Comparison of ENCODE assay signal across 24 cellular contexts in the genomic region with DNA sequence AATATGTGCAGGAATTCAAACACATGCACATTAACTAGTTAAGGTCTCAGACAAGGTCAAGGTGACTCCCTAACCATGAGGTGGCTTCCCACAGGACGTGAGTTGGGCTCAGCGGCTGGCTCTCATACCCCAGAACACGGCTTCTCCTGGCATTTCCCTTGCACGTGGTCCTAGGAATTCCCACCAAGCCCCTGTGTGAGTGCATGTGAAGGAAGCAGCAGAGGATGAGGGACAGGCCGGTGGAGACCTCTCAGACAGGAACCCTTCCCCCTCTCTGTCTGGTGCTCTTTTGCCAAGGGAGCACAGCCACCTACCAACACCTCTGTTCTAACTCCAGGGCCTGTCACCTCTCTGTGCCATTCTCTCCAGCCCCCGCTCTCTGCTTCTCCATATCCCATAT.
DNase-seq lines count a peak whose midpoint lies in the region; ATAC-seq, FAIRE-seq and TF ChIP-seq lines count a peak whose summit lies in the region.
"Had no signal": no experiment of that assay in that cellular context is flagged by ENCODE, and none has a peak within 500 bp of the region (broad histone marks: within the 10 kb centered on the region; RNA-seq: fewer than 3 reads in every experiment).

No MANE protein-coding gene starts in this region.

- no peak for FAIRE-seq in H1 (lab: Jason Lieb, UNC)
- FAIRE-seq: GM12891, HTR-8/SVneo had no signal

- H3K23me2 ChIP-seq in H1 (ENCODE audit: low read depth, low read length): no peaks in the 10 kb centered on the region

- H2BK20ac ChIP-seq in H1 (ENCODE audit: low read length): peak overlapping the region; percentile 49; the same call in 1 of the 2 replicates

- intact Hi-C loops in naive thymus-derived CD4-positive, alpha-beta T cell (cut with micrococcal nuclease): no loop called here

- no peak overlapping the region for H3K23ac ChIP-seq in H1 (ENCODE audit: insufficient read length)

- no peak for TF ChIP-seq RAD21 in H1 (IDR thresholded peaks at IDR 0.05 in 1 of 2, conservative IDR thresholded peaks at IDR 0.05 in 1 of 2; ENCODE audit: low read depth in 2 of 2, low read length in 2 of 2)

- no peaks in the 10 kb centered on the region for H3K36me3 Mint-ChIP-seq in naive thymus-derived CD4-positive, alpha-beta T cell
- H3K36me3 Mint-ChIP-seq in stimulated activated naive B cell treated with anti-CD40 and anti-IgM and Interleukin-4, amounts not matched to agents 10 μg/mL and 1 μg/mL and 100 μg/mL, for 72 hours: no peaks in the 10 kb centered on the region
- H3K36me3 Mint-ChIP-seq: CD8-positive, alpha-beta T cell had no signal

- H4K91ac ChIP-seq in H1 (replicated peaks; ENCODE audit: insufficient read length, low read length): no peak overlapping the region

- peaks cover 0 to 12% (median 0%) of the 10 kb centered on the region in 5 donors for H3K27me3 Mint-ChIP-seq in naive thymus-derived CD4-positive, alpha-beta T cell
- peaks cover 3 to 7% of the 10 kb centered on the region in 2 donors for H3K27me3 Mint-ChIP-seq in stimulated activated naive B cell treated with anti-CD40 and anti-IgM and Interleukin-4, amounts not matched to agents 10 μg/mL and 1 μg/mL and 100 μg/mL, for 72 hours

- no peak overlapping the region for H3K9ac ChIP-seq in H1 (replicated peaks in 1 of 4; ENCODE audit: extremely low read depth in 1 of 4, low read depth in 3 of 4, low read length in 3 of 4)
- H3K9ac ChIP-seq: GM23248 had no signal

- no peak overlapping the region for H3K27ac ChIP-seq in H1 (ENCODE audit: low read depth, low read length)
- H3K27ac ChIP-seq in naive thymus-derived CD4-positive, alpha-beta T cell (ENCODE audit: low read depth, low read length): no peak overlapping the region
- H3K27ac ChIP-seq: GM23248, Peyer's patch had no signal

- H2BK15ac ChIP-seq in H1 (ENCODE audit: low read length): no peak overlapping the region

- no peak overlapping the region for H4K8ac ChIP-seq in H1 (ENCODE audit: extremely low read depth, insufficient read depth, low read length)

- no peak overlapping the region; the same call in 1 of the 2 replicates for H2AK5ac ChIP-seq in H1 (ENCODE audit: low read depth, low read length)

- H3K9me3 Mint-ChIP-seq in naive thymus-derived CD4-positive, alpha-beta T cell: peaks cover 0 to 2% (median 0%) of the 10 kb centered on the region in 11 donors
- peaks cover 0 to 2% of the 10 kb centered on the region in 2 donors for H3K9me3 Mint-ChIP-seq in stimulated activated naive B cell treated with anti-CD40 and anti-IgM and Interleukin-4, amounts not matched to agents 10 μg/mL and 1 μg/mL and 100 μg/mL, for 72 hours

- no peak overlapping the region for H3K14ac ChIP-seq in H1 (ENCODE audit: insufficient read length)

- H3K79me2 ChIP-seq in H1 (ENCODE audit: control insufficient read depth in 1 of 2, insufficient read depth in 2 of 2, low read length in 2 of 2): no peaks in the 10 kb centered on the region

- H3K9me3 ChIP-seq in H1 (ENCODE audit: insufficient read depth in 2 of 2, low read depth in 1 of 2, low read length in 1 of 2): no peaks in the 10 kb centered on the region
- H3K9me3 ChIP-seq in naive thymus-derived CD4-positive, alpha-beta T cell (ENCODE audit: control insufficient read depth in 2 of 3, low read length in 3 of 3): no peaks in the 10 kb centered on the region
- H3K9me3 ChIP-seq: Peyer's patch had no signal

- TF ChIP-seq POLR2A in H1 (IDR thresholded peaks at IDR 0.05; ENCODE audit: control extremely low read depth in 1 of 2, low read depth in 2 of 2, low read length in 2 of 2): no peak

- H3K27ac Mint-ChIP-seq in naive thymus-derived CD4-positive, alpha-beta T cell: no peak overlapping the region
- peak overlapping the region; percentile 15 for H3K27ac Mint-ChIP-seq in stimulated activated naive B cell treated with anti-CD40 and anti-IgM and Interleukin-4, amounts not matched to agents 10 μg/mL and 1 μg/mL and 100 μg/mL, for 72 hours
- H3K27ac Mint-ChIP-seq: CD8-positive, alpha-beta T cell had no signal

- 82% methylated on average over 6 of the region's 6 CpGs; no CpG with 5 or more reads in 1 of the 2 experiments for WGBS in H1 (ENCODE audit: extremely low coverage in 1 of 2, insufficient coverage in 1 of 2, insufficient read length in 1 of 2, insufficient replicate concordance in 2 of 2, low coverage in 1 of 2, low lambda C conversion rate in 2 of 2, missing lambda C conversion rate in 1 of 2), 2 experiments

- H3K4me3 Mint-ChIP-seq in naive thymus-derived CD4-positive, alpha-beta T cell: no peak overlapping the region
- H3K4me3 Mint-ChIP-seq in stimulated activated naive B cell treated with anti-CD40 and anti-IgM and Interleukin-4, amounts not matched to agents 10 μg/mL and 1 μg/mL and 100 μg/mL, for 72 hours: no peak overlapping the region
- H3K4me3 Mint-ChIP-seq: CD8-positive, alpha-beta T cell had no signal

- H3K4me2 ChIP-seq in H1 (ENCODE audit: insufficient read depth in 1 of 2, low read depth in 2 of 2, low read length in 2 of 2): 0 out of 4 replicates have a peak overlapping the region, but pooled peaks of 1 of the 2 experiments have one; percentile 27

- peak overlapping the region; percentile 54; the same call in 1 of the 2 replicates for H2BK5ac ChIP-seq in H1 (ENCODE audit: low read depth, low read length)

- CTCF ChIA-PET in H1 (lab: Charles Lee; ENCODE audit: partially characterized antibody): interaction anchor here (1.2 to 4.6 kb wide), 17 partner anchors 9 to 598 kb away, joined by 3 to 21 read pairs (median 5); no protein-coding TSS in a partner anchor
- CTCF ChIA-PET in naive thymus-derived CD4-positive, alpha-beta T cell (lab: Charles Lee): no interaction called here

- no peak overlapping the region for H3K4ac ChIP-seq in H1 (replicated peaks; ENCODE audit: insufficient read length, low read depth, low read length)

- peak; percentile 31 for DNase-seq in activated effector memory CD4-positive, alpha-beta T cell treated with anti-CD3 and anti-CD28 coated beads, Interleukin-2, amount 50 U/mL, for 16 hours
- no peak for DNase-seq in activated effector memory CD4-positive, alpha-beta T cell treated with Interleukin-2 at 50 U/mL for 16 hours
- no peak for DNase-seq in H1 (ENCODE audit: low read depth in 1 of 2, low spot score in 2 of 2)
- DNase-seq in naive thymus-derived CD4-positive, alpha-beta T cell: no peak
- DNase-seq in stimulated activated naive B cell treated with anti-CD40 and anti-IgM and Interleukin-4, amounts not matched to agents 10 μg/mL and 1 μg/mL and 100 μg/mL, for 72 hours: no peak
- DNase-seq in NCI-H1092 treated with DMSO at 0.1 percent for 48 hours (lab: John Stamatoyannopoulos, UW): no peak
- no peak for DNase-seq in midbrain (lab: John Stamatoyannopoulos, UW)
- DNase-seq: AML-193; C1 segment of cervical spinal cord; CD8-positive, alpha-beta T cell; DMS153; GM23248; HCEC 1CT; KG1; NCI-H1105; NCI-H2029 treated with DMSO at 0.1 percent for 48 hours; NCI-H226; NCI-H524 treated with DMSO at 0.1 percent for 48 hours; NCI-H82 had no signal

- H3K4me3 ChIP-seq in H1 (ENCODE audit: extremely low read depth in 1 of 4, insufficient read depth in 2 of 4, low read depth in 3 of 4, low read length in 4 of 4): no peak overlapping the region
- no peak overlapping the region for H3K4me3 ChIP-seq in naive thymus-derived CD4-positive, alpha-beta T cell (ENCODE audit: low read length)
- H3K4me3 ChIP-seq: GM23248, Peyer's patch had no signal

- no peak overlapping the region for H4K5ac ChIP-seq in H1 (ENCODE audit: insufficient read length, low read depth, low read length)

- peak; percentile 11 for ATAC-seq in naive thymus-derived CD4-positive, alpha-beta T cell
- no peak for ATAC-seq in stimulated activated naive B cell treated with anti-CD40 and anti-IgM and Interleukin-4, amounts not matched to agents 10 μg/mL and 1 μg/mL and 100 μg/mL, for 72 hours (replicated peaks)
- ATAC-seq in GM18858 (IDR thresholded peaks at IDR 0.05; ENCODE audit: unreplicated experiment): no peak
- ATAC-seq: CD8-positive, alpha-beta T cell; Right ventricle myocardium inferior had no signal

- H2BK12ac ChIP-seq in H1 (ENCODE audit: low read depth, low read length): no peak overlapping the region

- no peak overlapping the region for H2AFZ ChIP-seq in H1 (ENCODE audit: low read length)
- H2AFZ ChIP-seq: GM23248 had no signal

- H4K20me1 ChIP-seq in H1 (replicated peaks in 1 of 2; ENCODE audit: control insufficient read depth in 1 of 2, insufficient read depth in 2 of 2, low read length in 2 of 2): no peaks in the 10 kb centered on the region

- H2BK120ac ChIP-seq in H1 (replicated peaks; ENCODE audit: low read depth, low read length): no peak overlapping the region

- no peak overlapping the region for H3K56ac ChIP-seq in H1 (replicated peaks; ENCODE audit: insufficient read length, low read depth, low read length)

- no peak for TF ChIP-seq EP300 in H1 (IDR thresholded peaks at IDR 0.05; ENCODE audit: borderline replicate concordance in 1 of 2, low read depth in 2 of 2, low read length in 2 of 2)

- no peak overlapping the region; the same call in 1 of the 2 replicates for H3K18ac ChIP-seq in H1 (ENCODE audit: extremely low read depth, low read length)

- no peaks in the 10 kb centered on the region for H3K79me1 ChIP-seq in H1 (ENCODE audit: low read depth, low read length)

- no peaks in the 10 kb centered on the region for H3K27me3 ChIP-seq in H1 (replicated peaks in 1 of 4; ENCODE audit: control insufficient read depth in 3 of 4, extremely low read depth in 1 of 4, insufficient read depth in 3 of 4, low read length in 3 of 4)
- H3K27me3 ChIP-seq in naive thymus-derived CD4-positive, alpha-beta T cell (ENCODE audit: control insufficient read depth in 2 of 2, insufficient read depth in 2 of 2, low read length in 2 of 2): no peaks in the 10 kb centered on the region
- H3K27me3 ChIP-seq: Peyer's patch had no signal

- TF ChIP-seq CTCF in H1 (IDR thresholded peaks at IDR 0.05; ENCODE audit: control extremely low read depth in 1 of 3, insufficient read depth in 1 of 3, low read depth in 1 of 3, low read length in 3 of 3): no peak

- H3K36me3 ChIP-seq in H1 (ENCODE audit: control insufficient read depth in 2 of 4, insufficient read depth in 4 of 4, low read length in 3 of 4): no peaks in the 10 kb centered on the region
- H3K36me3 ChIP-seq in naive thymus-derived CD4-positive, alpha-beta T cell (ENCODE audit: control insufficient read depth in 2 of 3, insufficient read depth in 3 of 3, low read length in 3 of 3): no peaks in the 10 kb centered on the region
- H3K36me3 ChIP-seq: Peyer's patch had no signal

- H3K4me1 ChIP-seq in H1 (replicated peaks in 1 of 4; ENCODE audit: control insufficient read depth in 3 of 4, insufficient read depth in 4 of 4, low read length in 3 of 4): peaks cover 3 to 29% (median 4%) of the 10 kb centered on the region in 4 experiments; a peak in 6 of 7 replicates
- no peaks in the 10 kb centered on the region for H3K4me1 ChIP-seq in naive thymus-derived CD4-positive, alpha-beta T cell (ENCODE audit: control insufficient read depth in 2 of 2, insufficient read depth in 2 of 2, low read length in 2 of 2)

- peaks cover 0 to 4% (median 0%) of the 10 kb centered on the region in 7 donors for H3K4me1 Mint-ChIP-seq in naive thymus-derived CD4-positive, alpha-beta T cell
- H3K4me1 Mint-ChIP-seq in stimulated activated naive B cell treated with anti-CD40 and anti-IgM and Interleukin-4, amounts not matched to agents 10 μg/mL and 1 μg/mL and 100 μg/mL, for 72 hours: peaks cover 5% of the 10 kb centered on the region in 2 donors

- POLR2A ChIA-PET in H1 (lab: Charles Lee; ENCODE audit: partially characterized antibody): interaction anchor here (1.8 kb wide), 1 partner anchor 8 kb away, joined by 6 read pairs; no protein-coding TSS in a partner anchor
- POLR2A ChIA-PET in naive thymus-derived CD4-positive, alpha-beta T cell (lab: Charles Lee): no interaction called here
